In the genomic region with DNA sequence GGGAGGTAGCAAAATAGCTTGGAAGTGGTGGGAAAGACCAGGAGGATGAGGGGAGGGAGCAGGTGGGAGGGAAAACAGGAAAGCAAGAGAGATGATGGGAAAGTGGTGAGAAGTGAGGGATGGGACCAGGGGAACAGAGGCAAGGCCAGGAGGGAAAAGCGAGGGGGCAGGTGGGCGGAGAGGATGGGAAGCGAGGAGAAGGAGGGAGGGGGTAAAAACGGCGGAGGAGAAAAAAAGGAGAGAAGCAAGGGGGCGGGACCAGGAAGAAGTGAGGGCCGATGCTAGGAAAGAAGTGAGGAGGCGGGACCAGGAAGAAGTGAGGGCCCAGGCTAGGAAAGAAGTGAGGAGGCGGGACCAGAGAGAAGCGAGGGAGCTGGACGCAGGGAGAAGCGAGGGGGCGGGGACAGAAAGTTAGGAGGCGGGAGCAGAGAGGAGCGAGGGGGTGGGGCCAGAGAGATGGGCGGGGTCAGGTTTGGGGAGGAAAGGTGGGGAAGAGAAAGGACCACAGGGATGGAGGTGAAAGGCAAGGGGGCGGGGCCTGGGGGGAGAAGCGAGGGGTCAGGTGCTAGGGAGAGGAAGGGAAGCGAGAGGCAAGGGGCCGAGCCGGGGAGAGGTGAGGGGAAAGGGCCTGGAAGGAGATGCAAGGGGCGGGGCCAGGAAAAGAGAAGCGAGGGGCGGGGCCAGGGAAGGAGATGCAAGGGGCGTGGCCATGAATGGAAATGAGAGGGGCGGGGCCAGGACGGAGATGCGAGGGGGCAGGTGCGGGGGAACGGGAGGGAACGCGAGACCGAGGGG, we compare ENCODE assay signal across 8 cellular contexts. TPM values are rescaled to one million over a fixed set of nuclear protein-coding genes. Genes with fewer than 3 reads are reported as not detected.
DNase-seq lines count a peak whose midpoint lies in the region; ATAC-seq, FAIRE-seq and TF ChIP-seq lines count a peak whose summit lies in the region.

No MANE protein-coding gene starts in this region.

- H3K27me3 ChIP-seq in right cardiac atrium (ENCODE audit: control insufficient read depth, insufficient read depth) (no peaks in the 10 kb centered on the region), prostate gland (replicated peaks; ENCODE audit: insufficient read depth) (no peaks in the 10 kb centered on the region), upper lobe of left lung (no peaks in the 10 kb centered on the region)

- H3K9me3 ChIP-seq in A549 = no peaks in the 10 kb centered on the region
- H3K9me3 ChIP-seq in right cardiac atrium (ENCODE audit: control insufficient read depth, low read length) = no peaks in the 10 kb centered on the region
- no peaks in the 10 kb centered on the region for H3K9me3 ChIP-seq in prostate gland
- H3K9me3 ChIP-seq in upper lobe of left lung = no peaks in the 10 kb centered on the region

- intact Hi-C loops in right cardiac atrium (cut with DNase I) = loop anchor here in 2 of 4 donors (10.0 kb wide), 1 partner anchor 98 kb away; no protein-coding TSS in a partner anchor
- intact Hi-C loops in prostate gland (cut with DNase I) = loop anchor here (10.0 kb wide), 1 partner anchor 262 kb away; a partner anchor contains a TSS

- ATAC-seq in A549 (peak; percentile 82 to 84), GM19467 (IDR thresholded peaks at IDR 0.05; ENCODE audit: unreplicated experiment) (peak; percentile 9), right cardiac atrium (peak; percentile 86 to 92), upper lobe of left lung (ENCODE audit: low FRiP score in 2 of 2) (peak; percentile 90 to 96)

- peak overlapping the region; percentile 90 for H3K4me2 ChIP-seq in A549

- TF ChIP-seq POLR2A in A549 (IDR thresholded peaks at IDR 0.05; ENCODE audit: low read length) (no peak), prostate gland (IDR thresholded peaks at IDR 0.05) (peak; percentile 42), upper lobe of left lung (IDR thresholded peaks at IDR 0.05) (no peak)

- POLR2A ChIA-PET in A549 (lab: Yijun Ruan, JAX) = interaction anchor here (0.6 to 1.4 kb wide), 8 partner anchors 18 to 219 kb away, joined by 3 to 8 read pairs (median 4); no protein-coding TSS in a partner anchor

- no peaks in the 10 kb centered on the region for H3K36me3 ChIP-seq in prostate gland
- H3K36me3 ChIP-seq in upper lobe of left lung = no peaks in the 10 kb centered on the region

- WGBS in A549 (ENCODE audit: missing lambda C conversion rate) = 3% methylated on average over 14 of the region's 33 CpGs
- 12% methylated on average over 33 of the region's 33 CpGs for WGBS in right cardiac atrium
- WGBS in prostate gland = 8% methylated on average over 33 of the region's 33 CpGs
- WGBS in upper lobe of left lung, 2 donors = 16 to 18% methylated on average over 13 to 24 of the region's 33 CpGs

- TF ChIP-seq CTCF in A549 (IDR thresholded peaks at IDR 0.05) (no peak), prostate gland (IDR thresholded peaks at IDR 0.05) (no peak), upper lobe of left lung (IDR thresholded peaks at IDR 0.05) (no peak)

- DNase-seq in A549 (ENCODE audit: low read depth in 1 of 2, low spot score in 1 of 2) = peak; percentile 55 to 98
- DNase-seq in NCI-H1436 treated with DMSO at 0.1 percent for 48 hours (lab: John Stamatoyannopoulos, UW) = peak; percentile 52
- peak; percentile 78 to 95 (median 90) for DNase-seq in T-helper 2 cell
- DNase-seq in amygdala (lab: John Stamatoyannopoulos, UW) = peak in 55 of 56 donors; percentile 46 to 98 (median 86)
- peak; percentile 95 to 97 (median 96) for DNase-seq in right cardiac atrium
- DNase-seq in prostate gland (ENCODE audit: low spot score) = peak; percentile 95
- DNase-seq in upper lobe of left lung = peak in 1 of 2 donors; percentile 97

- H3K27ac ChIP-seq in A549 (peak overlapping the region; percentile 99 to 100), right cardiac atrium (ENCODE audit: low read length) (peak overlapping the region; percentile 99), prostate gland (peak overlapping the region; percentile 96 to 99), upper lobe of left lung (peak overlapping the region; percentile 93 to 100 (median 100))

- peak overlapping the region; percentile 96 for H3K4me3 ChIP-seq in A549
- H3K4me3 ChIP-seq in right cardiac atrium (ENCODE audit: low read length) = peak overlapping the region; percentile 100
- H3K4me3 ChIP-seq in prostate gland = peak overlapping the region; percentile 100
- H3K4me3 ChIP-seq in upper lobe of left lung = peak overlapping the region; percentile 68 to 100 (median 92)

- CTCF ChIA-PET in A549 (lab: Yijun Ruan, JAX) = interaction anchor here (0.7 to 1.8 kb wide), 6 partner anchors 13 to 174 kb away, joined by 3 to 5 read pairs (median 3); no protein-coding TSS in a partner anchor

- H3K4me1 ChIP-seq in A549 (peaks cover 41% of the 10 kb centered on the region), right cardiac atrium (ENCODE audit: control insufficient read depth, insufficient read depth, low read length) (peaks cover 5% of the 10 kb centered on the region), prostate gland (replicated peaks) (peaks cover 3% of the 10 kb centered on the region), upper lobe of left lung (peaks cover 23 to 47% (median 35%) of the 10 kb centered on the region in 4 donors)

- no peak for TF ChIP-seq RAD21 in A549 (conservative IDR thresholded peaks at IDR 0.05 in 1 of 2, IDR thresholded peaks at IDR 0.05 in 1 of 2)

- no peak for TF ChIP-seq EP300 in A549 (IDR thresholded peaks at IDR 0.05)
- TF ChIP-seq EP300 in upper lobe of left lung (IDR thresholded peaks at IDR 0.05) = no peak

- no peak for FAIRE-seq in A549 (lab: Jason Lieb, UNC)

TF ChIP-seq in A549, 52 proteins besides CTCF, POLR2A, EP300 and RAD21 (continues in another document):
- TF ChIP-seq JUN (IDR thresholded peaks at IDR 0.05) (no peak), RFX5 (IDR thresholded peaks at IDR 0.05) (no peak), ESRRA (IDR thresholded peaks at IDR 0.05; ENCODE audit: borderline replicate concordance, low read length) (no peak), FOSL2 (IDR thresholded peaks at IDR 0.05) (no peak), FOSL2 (CRISPR knock-in tag; IDR thresholded peaks at IDR 0.05) (no peak), NFE2L2 (conservative IDR thresholded peaks at IDR 0.05; ENCODE audit: low read length) (no peak), NPAS2 (CRISPR knock-in tag; IDR thresholded peaks at IDR 0.05; ENCODE audit: borderline replicate concordance) (no peak), RCOR1 (IDR thresholded peaks at IDR 0.05; ENCODE audit: low read depth, low read length) (no peak)
- TF ChIP-seq, protein P1, sequence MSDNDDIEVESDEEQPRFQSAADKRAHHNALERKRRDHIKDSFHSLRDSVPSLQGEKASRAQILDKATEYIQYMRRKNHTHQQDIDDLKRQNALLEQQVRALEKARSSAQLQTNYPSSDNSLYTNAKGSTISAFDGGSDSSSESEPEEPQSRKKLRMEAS (IDR thresholded peaks at IDR 0.05) = no peak
- TF ChIP-seq, protein P2, sequence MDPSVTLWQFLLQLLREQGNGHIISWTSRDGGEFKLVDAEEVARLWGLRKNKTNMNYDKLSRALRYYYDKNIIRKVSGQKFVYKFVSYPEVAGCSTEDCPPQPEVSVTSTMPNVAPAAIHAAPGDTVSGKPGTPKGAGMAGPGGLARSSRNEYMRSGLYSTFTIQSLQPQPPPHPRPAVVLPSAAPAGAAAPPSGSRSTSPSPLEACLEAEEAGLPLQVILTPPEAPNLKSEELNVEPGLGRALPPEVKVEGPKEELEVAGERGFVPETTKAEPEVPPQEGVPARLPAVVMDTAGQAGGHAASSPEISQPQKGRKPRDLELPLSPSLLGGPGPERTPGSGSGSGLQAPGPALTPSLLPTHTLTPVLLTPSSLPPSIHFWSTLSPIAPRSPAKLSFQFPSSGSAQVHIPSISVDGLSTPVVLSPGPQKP (IDR thresholded peaks at IDR 0.05; ENCODE audit: low read depth, low read length) = no peak
- TF ChIP-seq, protein P3, sequence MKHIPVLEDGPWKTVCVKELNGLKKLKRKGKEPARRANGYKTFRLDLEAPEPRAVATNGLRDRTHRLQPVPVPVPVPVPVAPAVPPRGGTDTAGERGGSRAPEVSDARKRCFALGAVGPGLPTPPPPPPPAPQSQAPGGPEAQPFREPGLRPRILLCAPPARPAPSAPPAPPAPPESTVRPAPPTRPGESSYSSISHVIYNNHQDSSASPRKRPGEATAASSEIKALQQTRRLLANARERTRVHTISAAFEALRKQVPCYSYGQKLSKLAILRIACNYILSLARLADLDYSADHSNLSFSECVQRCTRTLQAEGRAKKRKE (CRISPR knock-in tag; IDR thresholded peaks at IDR 0.05; ENCODE audit: low read depth) = no peak
- TF ChIP-seq, protein P4, sequence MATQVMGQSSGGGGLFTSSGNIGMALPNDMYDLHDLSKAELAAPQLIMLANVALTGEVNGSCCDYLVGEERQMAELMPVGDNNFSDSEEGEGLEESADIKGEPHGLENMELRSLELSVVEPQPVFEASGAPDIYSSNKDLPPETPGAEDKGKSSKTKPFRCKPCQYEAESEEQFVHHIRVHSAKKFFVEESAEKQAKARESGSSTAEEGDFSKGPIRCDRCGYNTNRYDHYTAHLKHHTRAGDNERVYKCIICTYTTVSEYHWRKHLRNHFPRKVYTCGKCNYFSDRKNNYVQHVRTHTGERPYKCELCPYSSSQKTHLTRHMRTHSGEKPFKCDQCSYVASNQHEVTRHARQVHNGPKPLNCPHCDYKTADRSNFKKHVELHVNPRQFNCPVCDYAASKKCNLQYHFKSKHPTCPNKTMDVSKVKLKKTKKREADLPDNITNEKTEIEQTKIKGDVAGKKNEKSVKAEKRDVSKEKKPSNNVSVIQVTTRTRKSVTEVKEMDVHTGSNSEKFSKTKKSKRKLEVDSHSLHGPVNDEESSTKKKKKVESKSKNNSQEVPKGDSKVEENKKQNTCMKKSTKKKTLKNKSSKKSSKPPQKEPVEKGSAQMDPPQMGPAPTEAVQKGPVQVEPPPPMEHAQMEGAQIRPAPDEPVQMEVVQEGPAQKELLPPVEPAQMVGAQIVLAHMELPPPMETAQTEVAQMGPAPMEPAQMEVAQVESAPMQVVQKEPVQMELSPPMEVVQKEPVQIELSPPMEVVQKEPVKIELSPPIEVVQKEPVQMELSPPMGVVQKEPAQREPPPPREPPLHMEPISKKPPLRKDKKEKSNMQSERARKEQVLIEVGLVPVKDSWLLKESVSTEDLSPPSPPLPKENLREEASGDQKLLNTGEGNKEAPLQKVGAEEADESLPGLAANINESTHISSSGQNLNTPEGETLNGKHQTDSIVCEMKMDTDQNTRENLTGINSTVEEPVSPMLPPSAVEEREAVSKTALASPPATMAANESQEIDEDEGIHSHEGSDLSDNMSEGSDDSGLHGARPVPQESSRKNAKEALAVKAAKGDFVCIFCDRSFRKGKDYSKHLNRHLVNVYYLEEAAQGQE (IDR thresholded peaks at IDR 0.05) = no peak

RNA-seq across cellular contexts. Expression of a gene that starts 1.0 kb away (rescaled TPM):
- polyA plus RNA-seq in A549 (2011; rRNA removed) = 21.5 and 22.1 TPM in 2 replicates
- 8.6 and 10.8 TPM in 2 replicates for polyA plus RNA-seq in A549 (2012; cell fraction: cytosol; rRNA removed)
- polyA plus RNA-seq in A549 (2012; cell fraction: nucleus; rRNA removed) = 23.9 and 34.3 TPM in 2 replicates
- 13.3 to 15.4 TPM (median 13.8 TPM) in 3 replicates for polyA plus RNA-seq in A549 (2017; fragmentation: RNase III; extraction: RNeasy Plus Mini Kit Qiagen cat#74134 plus additional on column Dnase treatment)
- polyA minus RNA-seq in A549 (2011; rRNA and poly(A)+ RNA removed) = 20.1 and 20.5 TPM in 2 replicates
- 10 to 100 TPM in 1 of 4 donors, 1 to 10 TPM in 3; 9.2 to 14.7 (median 9.7) TPM for total RNA-seq in right cardiac atrium
- 4.5 TPM for polyA plus RNA-seq in right cardiac atrium
- 10 to 100 TPM; 15.4 to 25.1 TPM for total RNA-seq in prostate gland
- total RNA-seq in upper lobe of left lung = 10 to 100 TPM; 33.0 to 54.4 (median 45.9) TPM

Comparison
In these comparisons a context has a peak if more than half of its experiments do, and no peak if none do; other contexts are left out.
1. ATAC-seq: peak in every context shown above with its lines; median percentile 93 in upper lobe of left lung; 89 in right cardiac atrium; 83 in A549; 9 in GM19467.